Comparison of ENCODE assay signal across 29 cellular contexts in the genomic region with DNA sequence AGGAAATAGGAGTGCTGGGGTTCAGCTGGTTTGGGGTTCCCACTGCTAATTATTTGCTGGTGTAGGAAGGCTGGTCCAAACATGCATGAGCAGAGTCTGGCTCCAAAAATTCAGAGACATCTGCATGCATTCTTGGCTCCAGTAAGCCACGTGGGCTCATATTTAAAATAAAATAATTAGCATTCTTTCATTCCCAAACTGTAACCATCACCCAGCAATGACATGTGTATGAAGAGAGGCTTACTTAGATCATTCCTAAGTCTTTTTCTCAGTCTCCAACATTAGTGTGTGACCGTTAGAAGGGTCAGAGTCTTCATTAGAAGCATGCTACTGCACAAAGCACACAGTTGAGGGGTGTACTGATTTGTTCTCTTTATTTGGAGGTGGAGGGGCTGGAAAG.
"Had no signal": no experiment of that assay in that cellular context is flagged by ENCODE, and none has a peak within 500 bp of the region (broad histone marks: within the 10 kb centered on the region; RNA-seq: fewer than 3 reads in every experiment).

No MANE protein-coding gene starts in this region.

- H3K27ac Mint-ChIP-seq: naive thymus-derived CD8-positive, alpha-beta T cell; natural killer cell treated with Interleukin-12 subunit alpha and Interleukin-12 subunit beta and Interleukin-15 and Interleukin-18, amount 100 ng/mL, for 72 hours; nephron progenitor cell; neural progenitor cell; progenitor cell of endocrine pancreas; stimulated activated effector memory CD8-positive, alpha-beta T cell treated with anti-CD3 and anti-CD28 coated beads, Interleukin-12 subunit alpha, Interleukin-12 subunit beta, amount 100 ng/mL, for 72 hours; stimulated activated naive B cell treated with anti-CD40 and anti-IgM and Interleukin-4, amounts not matched to agents 10 μg/mL and 1 μg/mL and 100 μg/mL, for 72 hours; stimulated activated naive CD8-positive, alpha-beta T cell treated with anti-CD3 and anti-CD28 coated beads, Interleukin-15, Interleukin-2, amounts not matched to agents 100 ng/mL and 50 ng/mL, for 24 hours had no signal

- H3K36me3 ChIP-seq: neural progenitor cell, ovary, right lobe of liver, sigmoid colon, stomach, thoracic aorta, thyroid gland, upper lobe of left lung, vagina had no signal

- H3K9me3 Mint-ChIP-seq: natural killer cell treated with Interleukin-12 subunit alpha and Interleukin-12 subunit beta and Interleukin-15 and Interleukin-18, amount 100 ng/mL, for 72 hours; nephron progenitor cell; neural progenitor cell; stimulated activated effector memory CD8-positive, alpha-beta T cell treated with anti-CD3 and anti-CD28 coated beads, Interleukin-12 subunit alpha, Interleukin-12 subunit beta, amount 100 ng/mL, for 72 hours; stimulated activated naive CD8-positive, alpha-beta T cell treated with anti-CD3 and anti-CD28 coated beads, Interleukin-15, Interleukin-2, amounts not matched to agents 100 ng/mL and 50 ng/mL, for 24 hours had no signal

- H3K9me3 ChIP-seq: ovary, right lobe of liver, sigmoid colon, stomach, thoracic aorta, thyroid gland, tibial nerve, upper lobe of left lung, vagina had no signal

- H3K4me1 Mint-ChIP-seq: naive thymus-derived CD8-positive, alpha-beta T cell; nephron progenitor cell; neural progenitor cell; stimulated activated effector memory CD8-positive, alpha-beta T cell treated with anti-CD3 and anti-CD28 coated beads, Interleukin-12 subunit alpha, Interleukin-12 subunit beta, amount 100 ng/mL, for 72 hours; stimulated activated naive B cell treated with anti-CD40 and anti-IgM and Interleukin-4, amounts not matched to agents 10 μg/mL and 1 μg/mL and 100 μg/mL, for 72 hours had no signal

- H3K4me3 ChIP-seq: neural progenitor cell, ovary, psoas muscle, right lobe of liver, sigmoid colon, skin epidermis, smooth muscle cell, stomach, thoracic aorta, thyroid gland, tibial nerve, upper lobe of left lung, vagina had no signal

- H3K4me2 ChIP-seq: neural progenitor cell, smooth muscle cell had no signal

- ATAC-seq: naive thymus-derived CD8-positive, alpha-beta T cell; natural killer cell treated with Interleukin-12 subunit alpha and Interleukin-12 subunit beta and Interleukin-15 and Interleukin-18, amount 100 ng/mL, for 72 hours; psoas muscle; right cardiac atrium; right lobe of liver; stimulated activated effector memory CD8-positive, alpha-beta T cell treated with anti-CD3 and anti-CD28 coated beads, Interleukin-12 subunit alpha, Interleukin-12 subunit beta, amount 100 ng/mL, for 72 hours; stimulated activated naive B cell treated with anti-CD40 and anti-IgM and Interleukin-4, amounts not matched to agents 10 μg/mL and 1 μg/mL and 100 μg/mL, for 72 hours had no signal

- H3K36me3 Mint-ChIP-seq: natural killer cell treated with Interleukin-12 subunit alpha and Interleukin-12 subunit beta and Interleukin-15 and Interleukin-18, amount 100 ng/mL, for 72 hours; neural progenitor cell; stimulated activated naive B cell treated with anti-CD40 and anti-IgM and Interleukin-4, amounts not matched to agents 10 μg/mL and 1 μg/mL and 100 μg/mL, for 72 hours had no signal

- H3K4me1 ChIP-seq: parathyroid adenoma, psoas muscle, right lobe of liver, sigmoid colon, stomach, tibial nerve, upper lobe of left lung, vagina had no signal

- H3K27me3 Mint-ChIP-seq: progenitor cell of endocrine pancreas had no signal

- H3K27me3 ChIP-seq: neural progenitor cell, ovary, right lobe of liver, sigmoid colon, stomach, thyroid gland, tibial nerve, upper lobe of left lung, vagina had no signal

- H3K4me3 Mint-ChIP-seq: naive thymus-derived CD8-positive, alpha-beta T cell; natural killer cell treated with Interleukin-12 subunit alpha and Interleukin-12 subunit beta and Interleukin-15 and Interleukin-18, amount 100 ng/mL, for 72 hours; nephron progenitor cell; neural progenitor cell; stimulated activated effector memory CD8-positive, alpha-beta T cell treated with anti-CD3 and anti-CD28 coated beads, Interleukin-12 subunit alpha, Interleukin-12 subunit beta, amount 100 ng/mL, for 72 hours; stimulated activated naive B cell treated with anti-CD40 and anti-IgM and Interleukin-4, amounts not matched to agents 10 μg/mL and 1 μg/mL and 100 μg/mL, for 72 hours; stimulated activated naive CD8-positive, alpha-beta T cell treated with anti-CD3 and anti-CD28 coated beads, Interleukin-15, Interleukin-2, amounts not matched to agents 100 ng/mL and 50 ng/mL, for 24 hours had no signal

- H2AFZ ChIP-seq: neural progenitor cell, parathyroid adenoma had no signal

- H3K9ac ChIP-seq: neural progenitor cell, parathyroid adenoma had no signal

- DNase-seq: naive thymus-derived CD8-positive, alpha-beta T cell; nephron progenitor cell; occipital lobe; ovary; psoas muscle; right cardiac atrium; right lobe of liver; sigmoid colon; stimulated activated CD4-positive, alpha-beta T cell treated with anti-CD3 and anti-CD28 coated beads, Interleukin-15, amount 100 ng/mL, for 24 hours; stimulated activated CD4-positive, alpha-beta T cell treated with anti-CD3 and anti-CD28 coated beads, Interleukin-2, amount 100 ng/mL, for 24 hours; stimulated activated CD4-positive, alpha-beta T cell treated with anti-CD3 and anti-CD28 coated beads, Interleukin-2, amount 100 ng/mL, for 48 hours; stimulated activated CD4-positive, alpha-beta T cell treated with anti-CD3 and anti-CD28 coated beads, Interleukin-4, amount 100 ng/mL, for 24 hours; stimulated activated naive B cell treated with anti-CD40 and anti-IgM and Interleukin-4, amounts not matched to agents 10 μg/mL and 1 μg/mL and 100 μg/mL, for 72 hours; stimulated activated naive CD4-positive, alpha-beta T cell treated with Interleukin-2 at 50 U/mL for 16 hours; stomach; thyroid gland; trophoblast cell; upper lobe of left lung had no signal

- H3K79me2 ChIP-seq: parathyroid adenoma had no signal

- H3K27ac ChIP-seq: neural progenitor cell, ovary, parathyroid adenoma, psoas muscle, right lobe of liver, sigmoid colon, skin epidermis, stomach, thoracic aorta, thyroid gland, tibial nerve, upper lobe of left lung, vagina had no signal
